11 cellular contexts compared by ENCODE assay signal in genomic region chr13:113880651-113881611, GRCh38. TPM values are rescaled to one million over a fixed set of nuclear protein-coding genes. Genes with fewer than 3 reads are reported as not detected.
DNase-seq lines count a peak whose midpoint lies in the region; ATAC-seq and TF ChIP-seq lines count a peak whose summit lies in the region.
"Had no signal": no experiment of that assay in that cellular context is flagged by ENCODE, and none has a peak within 500 bp of the region (broad histone marks: within the 10 kb centered on the region; RNA-seq: fewer than 3 reads in every experiment).

No MANE protein-coding gene starts in this region.

- H3K27ac ChIP-seq in HCT116 (ENCODE audit: low read depth, low read length) (no peak overlapping the region), right cardiac atrium (ENCODE audit: low read length) (peak overlapping the region; percentile 89), spleen (peak overlapping the region in 5 of 8 donors; percentile 42 to 76 (median 60))

- no peaks in the 10 kb centered on the region for H3K36me3 Mint-ChIP-seq in activated CD8-positive, alpha-beta memory T cell treated with anti-CD3 and anti-CD28 coated beads, Interleukin-2, amount 10 ng/mL, durations not matched to agents 7 days and 5 days
- no peaks in the 10 kb centered on the region for H3K36me3 Mint-ChIP-seq in glutamatergic neuron (ENCODE audit: unreplicated experiment)
- H3K36me3 Mint-ChIP-seq: naive thymus-derived CD8-positive, alpha-beta T cell had no signal

- peaks cover 9% of the 10 kb centered on the region for H3K27me3 Mint-ChIP-seq in activated CD8-positive, alpha-beta memory T cell treated with anti-CD3 and anti-CD28 coated beads, Interleukin-2, amount 10 ng/mL, durations not matched to agents 7 days and 5 days
- H3K27me3 Mint-ChIP-seq in glutamatergic neuron (ENCODE audit: unreplicated experiment): peaks cover 2% of the 10 kb centered on the region

- H3K4me1 Mint-ChIP-seq in activated CD8-positive, alpha-beta memory T cell treated with anti-CD3 and anti-CD28 coated beads, Interleukin-2, amount 10 ng/mL, durations not matched to agents 7 days and 5 days: peaks cover 12% of the 10 kb centered on the region
- H3K4me1 Mint-ChIP-seq in glutamatergic neuron (ENCODE audit: low read depth, unreplicated experiment): peaks cover 6% of the 10 kb centered on the region

- TF ChIP-seq POLR2A in HCT116 (IDR thresholded peaks at IDR 0.05; ENCODE audit: borderline replicate concordance, extremely low read depth, insufficient read depth, insufficient read length) (no peak), spleen (IDR thresholded peaks at IDR 0.05) (no peak)

- H3K9me3 ChIP-seq in HCT116 (ENCODE audit: control insufficient read depth in 1 of 2, insufficient read depth in 1 of 2, low read depth in 1 of 2, low read length in 2 of 2) (no peaks in the 10 kb centered on the region), right cardiac atrium (ENCODE audit: control insufficient read depth, low read length) (no peaks in the 10 kb centered on the region), spleen (no peaks in the 10 kb centered on the region)

- POLR2A ChIA-PET in HCT116 (lab: Charles Lee): no interaction called here

- ATAC-seq in HCT116 (0 out of 2 replicates have a peak, but pooled peaks have one; percentile 9), right cardiac atrium (peak; percentile 9 to 11), GM21723 (IDR thresholded peaks at IDR 0.05; ENCODE audit: unreplicated experiment) (no peak)
- ATAC-seq in activated CD8-positive, alpha-beta memory T cell treated with anti-CD3 and anti-CD28 coated beads, Interleukin-2, amount 10 ng/mL, durations not matched to agents 7 days and 5 days: no peak

- no peaks in the 10 kb centered on the region for H3K79me2 ChIP-seq in HCT116 (ENCODE audit: insufficient read depth, low read length)

- H3K9ac ChIP-seq in HCT116 (ENCODE audit: low read length): no peak overlapping the region

- no peak for TF ChIP-seq CTCF in HCT116 (IDR thresholded peaks at IDR 0.05 in 2 of 3, conservative IDR thresholded peaks at IDR 0.05 in 1 of 3; ENCODE audit: borderline replicate concordance in 1 of 3, insufficient read depth in 1 of 3, low read depth in 2 of 3, low read length in 2 of 3)
- TF ChIP-seq CTCF in spleen (IDR thresholded peaks at IDR 0.05 in 8 of 11, conservative IDR thresholded peaks at IDR 0.05 in 3 of 11): no peak
- TF ChIP-seq CTCF in glutamatergic neuron (IDR thresholded peaks at IDR 0.05; ENCODE audit: partially characterized antibody, unreplicated experiment): no peak

- H2AFZ ChIP-seq in HCT116 (ENCODE audit: low read depth, low read length, poor library complexity, severe bottlenecking): no peak overlapping the region

- H3K27ac Mint-ChIP-seq in activated CD8-positive, alpha-beta memory T cell treated with anti-CD3 and anti-CD28 coated beads, Interleukin-2, amount 10 ng/mL, durations not matched to agents 7 days and 5 days: no peak overlapping the region
- no peak overlapping the region for H3K27ac Mint-ChIP-seq in glutamatergic neuron (ENCODE audit: unreplicated experiment)

- TF ChIP-seq RAD21 in HCT116 (IDR thresholded peaks at IDR 0.05; ENCODE audit: low read depth): no peak

- WGBS in right cardiac atrium: 68% methylated on average over 17 of the region's 17 CpGs
- 65 to 77% (median 72%) methylated on average over 13 to 17 of the region's 17 CpGs for WGBS in spleen, 5 donors

- no peak overlapping the region for H3K4me3 ChIP-seq in HCT116 (replicated peaks in 1 of 2; ENCODE audit: low read depth in 1 of 2, low read length in 2 of 2)
- H3K4me3 ChIP-seq in right cardiac atrium (ENCODE audit: low read length): no peak overlapping the region
- no peak overlapping the region for H3K4me3 ChIP-seq in spleen

- H3K4me1 ChIP-seq in HCT116 (ENCODE audit: control insufficient read depth in 1 of 2, insufficient read depth in 2 of 2, low read length in 2 of 2) (no peaks in the 10 kb centered on the region), right cardiac atrium (ENCODE audit: control insufficient read depth, insufficient read depth, low read length) (peaks cover 11% of the 10 kb centered on the region), spleen (peaks cover 0 to 25% (median 9%) of the 10 kb centered on the region in 6 donors)

- RAD21 ChIA-PET in HCT116 (lab: Charles Lee; ENCODE audit: low non-redundant PET in 1 of 2, low total read pairs in 2 of 2, uncharacterized antibody in 2 of 2, unreplicated experiment in 2 of 2): no interaction called here

- BruUV-seq in HCT116 (replicated peaks; lab: Mats Ljungman, UMichigan): no TSS peak

- intact Hi-C loops in HCT116 (cut with micrococcal nuclease): no loop called here
- intact Hi-C loops in right cardiac atrium (cut with DNase I): loop anchor here in 1 of 4 donors (5.0 kb wide), 1 partner anchor 64 kb away; no protein-coding TSS in a partner anchor
- intact Hi-C loops in spleen (cut with DNase I; ENCODE audit: low total_unique reads): no loop called here

- no peak overlapping the region for H3K4me2 ChIP-seq in HCT116 (ENCODE audit: low read length)

- H3K4me3 Mint-ChIP-seq in activated CD8-positive, alpha-beta memory T cell treated with anti-CD3 and anti-CD28 coated beads, Interleukin-2, amount 10 ng/mL, durations not matched to agents 7 days and 5 days: no peak overlapping the region
- no peak overlapping the region for H3K4me3 Mint-ChIP-seq in glutamatergic neuron (ENCODE audit: unreplicated experiment)

- no peaks in the 10 kb centered on the region for H3K9me3 Mint-ChIP-seq in activated CD8-positive, alpha-beta memory T cell treated with anti-CD3 and anti-CD28 coated beads, Interleukin-2, amount 10 ng/mL, durations not matched to agents 7 days and 5 days (ENCODE audit: low read depth)
- peaks cover 3% of the 10 kb centered on the region for H3K9me3 Mint-ChIP-seq in glutamatergic neuron (ENCODE audit: unreplicated experiment)

- CTCF ChIA-PET in HCT116 (lab: Charles Lee): no interaction called here
- CTCF ChIA-PET in activated CD8-positive, alpha-beta memory T cell treated with anti-CD3 and anti-CD28 coated beads, Interleukin-2, amount 10 ng/mL, durations not matched to agents 7 days and 5 days (lab: Charles Lee): no interaction called here

- H3K36me3 ChIP-seq in HCT116 (ENCODE audit: control insufficient read depth in 1 of 2, insufficient read depth in 2 of 2, low read length in 2 of 2): no peaks in the 10 kb centered on the region
- no peaks in the 10 kb centered on the region for H3K36me3 ChIP-seq in spleen

- H4K20me1 ChIP-seq in HCT116 (ENCODE audit: insufficient read depth): no peaks in the 10 kb centered on the region

- no peaks in the 10 kb centered on the region for H3K9me2 ChIP-seq in HCT116 (ENCODE audit: insufficient read depth)

- DNase-seq in HCT116 (ENCODE audit: low read depth, low spot score) (no peak), right cardiac atrium (peak in 1 of 3 donors; percentile 57), spleen (no peak), glutamatergic neuron (no peak), cortex of kidney (lab: John Stamatoyannopoulos, UW) (no peak), DMS53 treated with DMSO at 0.1 percent for 48 hours (lab: John Stamatoyannopoulos, UW; ENCODE audit: unreplicated experiment) (no peak)
- DNase-seq in activated CD8-positive, alpha-beta memory T cell treated with anti-CD3 and anti-CD28 coated beads, Interleukin-2, amount 10 ng/mL, durations not matched to agents 7 days and 5 days: peak; percentile 39
- DNase-seq: cerebellar nuclear complex, KBM-7 had no signal

- H3K27me3 ChIP-seq in HCT116 (ENCODE audit: insufficient read depth, low read length) (no peaks in the 10 kb centered on the region), right cardiac atrium (ENCODE audit: control insufficient read depth, insufficient read depth) (no peaks in the 10 kb centered on the region), spleen (replicated peaks in 1 of 7) (peaks cover 0 to 5% (median 0%) of the 10 kb centered on the region in 7 donors)

TF ChIP-seq in HCT116, 20 proteins besides CTCF, POLR2A, EP300 and RAD21:
- TF ChIP-seq ELF1 (IDR thresholded peaks at IDR 0.05; ENCODE audit: borderline replicate concordance, low read depth): no peak
- no peak for TF ChIP-seq SP1 (IDR thresholded peaks at IDR 0.05; ENCODE audit: low read depth)
- TF ChIP-seq EZH2 (IDR thresholded peaks at IDR 0.05): no peak
- no peak for TF ChIP-seq TCF7L2 (IDR thresholded peaks at IDR 0.05; ENCODE audit: borderline replicate concordance, extremely low read depth, insufficient read depth, insufficient read length)
TF ChIP-seq in HCT116: peak in this region for 0.

RNA-seq across cellular contexts. Expression of gene GAS6, which starts 17.1 kb away (rescaled TPM):
- 49.4 TPM for total RNA-seq in HCT116 (2021; ENCODE audit: unreplicated experiment)
- 48.8 and 55.5 TPM in 2 replicates for polyA plus RNA-seq in HCT116 (2012)
- under 1 TPM; 0.15 to 0.23 TPM for total RNA-seq in activated CD8-positive, alpha-beta memory T cell treated with anti-CD3 and anti-CD28 coated beads, Interleukin-2, amount 10 ng/mL, durations not matched to agents 7 days and 5 days
- total RNA-seq in right cardiac atrium: 100 to 1,000 TPM; 197 to 213 (median 202) TPM
- polyA plus RNA-seq in right cardiac atrium: 273 TPM
- total RNA-seq in spleen: 10 to 100 TPM; 22.0 to 54.5 (median 39.3) TPM
- 10 to 100 TPM; 16.7 to 33.5 (median 18.4) TPM for polyA plus RNA-seq in spleen
- 47.6 TPM for total RNA-seq in glutamatergic neuron (ENCODE audit: unreplicated experiment)

Comparison
In these comparisons a context has a peak if more than half of its experiments do, and no peak if none do; other contexts are left out.
1. ATAC-seq: peak in HCT116 (single experiment) and right cardiac atrium (2 of 2); none in activated CD8-positive, alpha-beta memory T cell treated with anti-CD3 and anti-CD28 coated beads, Interleukin-2, amount 10 ng/mL, durations not matched to agents 7 days and 5 days (single experiment) and GM21723 (single experiment).
2. RNA of gene GAS6, which starts 17.1 kb away (total RNA-seq): 197 to 213 TPM in right cardiac atrium, 49.4 TPM in HCT116 (single experiment), 47.6 TPM in glutamatergic neuron (single experiment) and 22.0 to 54.5 TPM in spleen; 0.15 to 0.23 TPM in activated CD8-positive, alpha-beta memory T cell treated with anti-CD3 and anti-CD28 coated beads, Interleukin-2, amount 10 ng/mL, durations not matched to agents 7 days and 5 days; every median in the first group is over 10 times any median in the second.